In genomic region chr16:7074715-7075114, GRCh38 we compare ENCODE assay signal across 39 cellular contexts.
"Had no signal": no experiment of that assay in that cellular context is flagged by ENCODE, and none has a peak within 500 bp of the region (broad histone marks: within the 10 kb centered on the region; RNA-seq: fewer than 3 reads in every experiment).

No MANE protein-coding gene starts in this region.

- H3K36me3 ChIP-seq: adrenal gland, ascending aorta, brain microvascular endothelial cell, breast epithelium, cardiac muscle cell had no signal

- DNase-seq: activated effector memory CD4-positive, alpha-beta T cell treated with anti-CD3 and anti-CD28 coated beads, Interleukin-2, amount 50 U/mL, for 16 hours; activated effector memory CD4-positive, alpha-beta T cell treated with Interleukin-2 at 50 U/mL for 16 hours; activated gamma-delta T cell; activated gamma-delta T cell treated with Interleukin-2 at 50 U/mL for 16 hours; activated naive CD4-positive, alpha-beta T cell; activated naive CD4-positive, alpha-beta T cell treated with anti-CD3 and anti-CD28 coated beads for 36 hours; activated naive CD4-positive, alpha-beta T cell treated with anti-CD3 and anti-CD28 coated beads, Interleukin-2, amount 10 ng/mL, durations not matched to agents 7 days and 5 days; activated naive CD4-positive, alpha-beta T cell treated with anti-CD3 and anti-CD28 coated beads, Interleukin-2, amount 50 U/mL, for 16 hours; activated naive CD4-positive, alpha-beta T cell treated with Interleukin-2 at 50 U/mL for 16 hours; activated naive CD8-positive, alpha-beta T cell treated with anti-CD3 and anti-CD28 coated beads for 36 hours; activated naive CD8-positive, alpha-beta T cell treated with anti-CD3 and anti-CD28 coated beads, Interleukin-2, amount 10 ng/mL, durations not matched to agents 7 days and 5 days; activated naive CD8-positive, alpha-beta T cell treated with anti-CD3 and anti-CD28 coated beads, Interleukin-2, amount 50 U/mL, for 24 hours; activated T-cell treated with anti-CD3 and anti-CD28 coated beads, Interleukin-2, amount 50 U/mL, for 1 hour; activated T-cell treated with anti-CD3 and anti-CD28 coated beads, Interleukin-2, amount 50 U/mL, for 24 hours; activated T-cell treated with anti-CD3 and anti-CD28 coated beads, Interleukin-2, amount 50 U/mL, for 4 hours; activated T-cell treated with anti-CD3 and anti-CD28 coated beads, Interleukin-2, amount 50 U/mL, for 48 hours; activated T-cell treated with anti-CD3 and anti-CD28 coated beads, Interleukin-2, amount 50 U/mL, for 72 hours; adrenal gland; amniotic stem cell; amygdala; anterior cingulate cortex; aorta; body of pancreas; brain microvascular endothelial cell; caudate nucleus; central memory CD4-positive, alpha-beta T cell; cerebellar nuclear complex had no signal

- H3K4me1 Mint-ChIP-seq: activated naive CD4-positive, alpha-beta T cell treated with anti-CD3 and anti-CD28 coated beads, Interleukin-2, amount 10 ng/mL, durations not matched to agents 7 days and 5 days; activated naive CD4-positive, alpha-beta T cell treated with anti-CD3 and anti-CD28 coated beads, Interleukin-2, amount 50 U/mL, for 24 hours; activated naive CD8-positive, alpha-beta T cell treated with anti-CD3 and anti-CD28 coated beads for 36 hours; activated naive CD8-positive, alpha-beta T cell treated with anti-CD3 and anti-CD28 coated beads, Interleukin-2, amount 10 ng/mL, durations not matched to agents 7 days and 5 days; activated naive CD8-positive, alpha-beta T cell treated with anti-CD3 and anti-CD28 coated beads, Interleukin-2, amount 50 U/mL, for 24 hours; activated T-helper 17 cell treated with anti-CD3 and anti-CD28 coated beads, Interleukin-2, amount 50 U/mL, for 72 hours; brain; central memory CD8-positive, alpha-beta T cell had no signal

- FAIRE-seq: astrocyte, bronchial epithelial cell had no signal

- H3K27ac Mint-ChIP-seq: activated naive CD4-positive, alpha-beta T cell treated with anti-CD3 and anti-CD28 coated beads for 36 hours; activated naive CD4-positive, alpha-beta T cell treated with anti-CD3 and anti-CD28 coated beads, Interleukin-2, amount 10 ng/mL, durations not matched to agents 7 days and 5 days; activated naive CD4-positive, alpha-beta T cell treated with anti-CD3 and anti-CD28 coated beads, Interleukin-2, amount 50 U/mL, for 24 hours; activated naive CD4-positive, alpha-beta T cell treated with anti-CD3 and anti-CD28 coated beads, Interleukin-2, amount 50 U/mL, for 72 hours; activated naive CD8-positive, alpha-beta T cell; activated naive CD8-positive, alpha-beta T cell treated with anti-CD3 and anti-CD28 coated beads for 36 hours; activated naive CD8-positive, alpha-beta T cell treated with anti-CD3 and anti-CD28 coated beads, Interleukin-2, amount 10 ng/mL, durations not matched to agents 7 days and 5 days; activated naive CD8-positive, alpha-beta T cell treated with anti-CD3 and anti-CD28 coated beads, Interleukin-2, amount 50 U/mL, for 24 hours; activated T-cell treated with anti-CD3 and anti-CD28 coated beads, Interleukin-2, amount 50 U/mL, for 24 hours; activated T-cell treated with anti-CD3 and anti-CD28 coated beads, Interleukin-2, amount 50 U/mL, for 72 hours; activated T-helper 17 cell treated with anti-CD3 and anti-CD28 coated beads, Interleukin-2, amount 50 U/mL, for 72 hours; activated T-helper 2 cell treated with anti-CD3 and anti-CD28 coated beads, Interferon-gamma antibody, Interleukin-2, Interleukin-4, amounts not matched to agents 10 μg/mL and 5 μg/mL and 100 μg/mL, durations not matched to agents 14 hours and 24 hours and 36 hours; brain had no signal

- H3K36me3 Mint-ChIP-seq: activated naive CD4-positive, alpha-beta T cell treated with anti-CD3 and anti-CD28 coated beads, Interleukin-2, amount 10 ng/mL, durations not matched to agents 7 days and 5 days; activated naive CD4-positive, alpha-beta T cell treated with anti-CD3 and anti-CD28 coated beads, Interleukin-2, amount 50 U/mL, for 24 hours; activated naive CD8-positive, alpha-beta T cell; activated naive CD8-positive, alpha-beta T cell treated with anti-CD3 and anti-CD28 coated beads for 36 hours; activated naive CD8-positive, alpha-beta T cell treated with anti-CD3 and anti-CD28 coated beads, Interleukin-2, amount 10 ng/mL, durations not matched to agents 7 days and 5 days; brain had no signal

- H3K27me3 Mint-ChIP-seq: activated naive CD4-positive, alpha-beta T cell treated with anti-CD3 and anti-CD28 coated beads, Interleukin-2, amount 10 ng/mL, durations not matched to agents 7 days and 5 days; activated naive CD4-positive, alpha-beta T cell treated with anti-CD3 and anti-CD28 coated beads, Interleukin-2, amount 50 U/mL, for 24 hours; activated naive CD8-positive, alpha-beta T cell; activated naive CD8-positive, alpha-beta T cell treated with anti-CD3 and anti-CD28 coated beads for 36 hours; activated naive CD8-positive, alpha-beta T cell treated with anti-CD3 and anti-CD28 coated beads, Interleukin-2, amount 10 ng/mL, durations not matched to agents 7 days and 5 days; activated naive CD8-positive, alpha-beta T cell treated with anti-CD3 and anti-CD28 coated beads, Interleukin-2, amount 50 U/mL, for 24 hours; activated T-cell treated with anti-CD3 and anti-CD28 coated beads, Interleukin-2, amount 50 U/mL, for 24 hours; activated T-helper 17 cell treated with anti-CD3 and anti-CD28 coated beads, Interleukin-2, amount 50 U/mL, for 72 hours; central memory CD8-positive, alpha-beta T cell had no signal

- ATAC-seq: activated naive CD4-positive, alpha-beta T cell treated with anti-CD3 and anti-CD28 coated beads, Interleukin-2, amount 50 U/mL, for 72 hours; activated naive CD8-positive, alpha-beta T cell treated with anti-CD3 and anti-CD28 coated beads, Interleukin-2, amount 50 U/mL, for 24 hours; activated T-cell treated with anti-CD3 and anti-CD28 coated beads, Interleukin-2, amount 50 U/mL, for 4 hours; activated T-cell treated with anti-CD3 and anti-CD28 coated beads, Interleukin-2, amount 50 U/mL, for 72 hours; activated T-helper 17 cell treated with anti-CD3 and anti-CD28 coated beads, Interleukin-2, amount 50 U/mL, for 72 hours; body of pancreas had no signal

- H3K27me3 ChIP-seq: adrenal gland, ascending aorta, body of pancreas, brain microvascular endothelial cell, breast epithelium, cardiac muscle cell had no signal

- H3K4me3 ChIP-seq: adrenal gland, ascending aorta, body of pancreas, breast epithelium, cardiac muscle cell had no signal

- H3K4me3 Mint-ChIP-seq: activated naive CD4-positive, alpha-beta T cell treated with anti-CD3 and anti-CD28 coated beads for 36 hours; activated naive CD4-positive, alpha-beta T cell treated with anti-CD3 and anti-CD28 coated beads, Interleukin-2, amount 10 ng/mL, durations not matched to agents 7 days and 5 days; activated naive CD4-positive, alpha-beta T cell treated with anti-CD3 and anti-CD28 coated beads, Interleukin-2, amount 50 U/mL, for 24 hours; activated naive CD8-positive, alpha-beta T cell; activated naive CD8-positive, alpha-beta T cell treated with anti-CD3 and anti-CD28 coated beads for 36 hours; activated naive CD8-positive, alpha-beta T cell treated with anti-CD3 and anti-CD28 coated beads, Interleukin-2, amount 10 ng/mL, durations not matched to agents 7 days and 5 days; activated naive CD8-positive, alpha-beta T cell treated with anti-CD3 and anti-CD28 coated beads, Interleukin-2, amount 50 U/mL, for 24 hours; activated T-cell treated with anti-CD3 and anti-CD28 coated beads, Interleukin-2, amount 50 U/mL, for 24 hours; activated T-cell treated with anti-CD3 and anti-CD28 coated beads, Interleukin-2, amount 50 U/mL, for 4 hours; activated T-cell treated with anti-CD3 and anti-CD28 coated beads, Interleukin-2, amount 50 U/mL, for 72 hours; activated T-helper 17 cell treated with anti-CD3 and anti-CD28 coated beads, Interleukin-2, amount 50 U/mL, for 72 hours; brain; central memory CD8-positive, alpha-beta T cell had no signal

- H3K4me1 ChIP-seq: adrenal gland, ascending aorta, body of pancreas, breast epithelium had no signal

- H3K9me3 ChIP-seq: adrenal gland, ascending aorta, body of pancreas had no signal

- H3K27ac ChIP-seq: adrenal gland, ascending aorta, body of pancreas, brain microvascular endothelial cell, breast epithelium, cardiac muscle cell had no signal
